8 cellular contexts compared by ENCODE assay signal in the genomic region with DNA sequence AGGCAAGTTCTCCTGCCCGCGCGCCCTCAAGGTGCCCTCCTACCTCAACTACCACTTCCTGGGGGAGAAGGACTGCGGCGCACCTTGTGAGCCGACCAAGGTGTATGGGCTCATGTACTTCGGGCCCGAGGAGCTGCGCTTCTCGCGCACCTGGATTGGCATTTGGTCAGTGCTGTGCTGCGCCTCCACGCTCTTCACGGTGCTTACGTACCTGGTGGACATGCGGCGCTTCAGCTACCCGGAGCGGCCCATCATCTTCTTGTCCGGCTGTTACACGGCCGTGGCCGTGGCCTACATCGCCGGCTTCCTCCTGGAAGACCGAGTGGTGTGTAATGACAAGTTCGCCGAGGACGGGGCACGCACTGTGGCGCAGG. TPM values are rescaled to one million over a fixed set of nuclear protein-coding genes. Genes with fewer than 3 reads are reported as not detected.
DNase-seq lines count a peak whose midpoint lies in the region; ATAC-seq and TF ChIP-seq lines count a peak whose summit lies in the region.

No MANE protein-coding gene starts in this region.

- H3K27ac ChIP-seq in OCI-LY3 (ENCODE audit: low read length) (no peak overlapping the region), esophagus muscularis mucosa (replicated peaks in 1 of 4) (peak overlapping the region; percentile 94 to 98 (median 96)), ovary (peak overlapping the region in 1 of 2 donors; percentile 97)

- no peak for TF ChIP-seq EP300 in esophagus muscularis mucosa (IDR thresholded peaks at IDR 0.05)
- TF ChIP-seq EP300 in ovary (IDR thresholded peaks at IDR 0.05), result no peak

- TF ChIP-seq POLR2A in esophagus muscularis mucosa (IDR thresholded peaks at IDR 0.05; ENCODE audit: low read depth) (no peak), ovary (IDR thresholded peaks at IDR 0.05) (no peak)

- ATAC-seq in activated naive CD4-positive, alpha-beta T cell treated with anti-CD3 and anti-CD28 coated beads, Interleukin-2, amount 50 U/mL, for 72 hours, result no peak

- no peaks in the 10 kb centered on the region for H3K79me2 ChIP-seq in OCI-LY3 (ENCODE audit: low read length)

- H3K4me1 ChIP-seq in OCI-LY3 (ENCODE audit: low read length) (peaks cover 9% of the 10 kb centered on the region; the same call in 1 of the 2 replicates), esophagus muscularis mucosa (peaks cover 14 to 39% (median 35%) of the 10 kb centered on the region in 4 donors), ovary (ENCODE audit: insufficient read depth) (peaks cover 9% of the 10 kb centered on the region)

- peak overlapping the region; percentile 82 for H3K4me2 ChIP-seq in OCI-LY3 (ENCODE audit: low read length)

- H3K9ac ChIP-seq in OCI-LY3 (ENCODE audit: low read length), result no peak overlapping the region

- intact Hi-C loops in esophagus muscularis mucosa (cut with DNase I) (no loop called here), ovary (cut with DNase I) (loop anchor here in 2 of 4 donors (10.0 kb wide), 1 partner anchor 181 kb away; no protein-coding TSS in a partner anchor)

- WGBS in esophagus muscularis mucosa, result 25% methylated on average over 8 of the region's 31 CpGs
- 9 to 12% (median 10%) methylated on average over 30 to 31 of the region's 31 CpGs for WGBS in ovary, 3 donors

- no peak overlapping the region for H3K27ac Mint-ChIP-seq in activated naive CD4-positive, alpha-beta T cell treated with anti-CD3 and anti-CD28 coated beads, Interleukin-2, amount 50 U/mL, for 72 hours

- H3K27me3 ChIP-seq in OCI-LY3 (ENCODE audit: low read depth, low read length), result peaks cover 29% of the 10 kb centered on the region
- H3K27me3 ChIP-seq in esophagus muscularis mucosa, result no peaks in the 10 kb centered on the region
- H3K27me3 ChIP-seq in ovary, result no peaks in the 10 kb centered on the region

- TF ChIP-seq CTCF in OCI-LY3 (IDR thresholded peaks at IDR 0.05; ENCODE audit: low read depth, low read length) (no peak), esophagus muscularis mucosa (IDR thresholded peaks at IDR 0.05) (no peak), ovary (IDR thresholded peaks at IDR 0.05) (no peak)

- H3K4me3 ChIP-seq in OCI-LY3 (ENCODE audit: low read length) (peak overlapping the region; percentile 95), esophagus muscularis mucosa (peak overlapping the region; percentile 72 to 88 (median 88)), ovary (peak overlapping the region; percentile 95)

- peaks cover 4 to 15% of the 10 kb centered on the region in 2 donors for H3K36me3 Mint-ChIP-seq in activated naive CD4-positive, alpha-beta T cell treated with anti-CD3 and anti-CD28 coated beads, Interleukin-2, amount 50 U/mL, for 72 hours

- H3K36me3 ChIP-seq in OCI-LY3 (replicated peaks; ENCODE audit: low read depth, low read length), result no peaks in the 10 kb centered on the region
- no peaks in the 10 kb centered on the region for H3K36me3 ChIP-seq in esophagus muscularis mucosa
- no peaks in the 10 kb centered on the region for H3K36me3 ChIP-seq in ovary

- H3K9me3 ChIP-seq in OCI-LY3 (ENCODE audit: insufficient read depth, low read length) (no peaks in the 10 kb centered on the region), esophagus muscularis mucosa (no peaks in the 10 kb centered on the region), ovary (no peaks in the 10 kb centered on the region)

- no peaks in the 10 kb centered on the region for H4K20me1 ChIP-seq in OCI-LY3 (ENCODE audit: insufficient read depth, low read length)

- H2AFZ ChIP-seq in OCI-LY3 (ENCODE audit: low read depth, low read length), result no peak overlapping the region

- no peaks in the 10 kb centered on the region for H3K9me3 Mint-ChIP-seq in activated naive CD4-positive, alpha-beta T cell treated with anti-CD3 and anti-CD28 coated beads, Interleukin-2, amount 50 U/mL, for 72 hours

- DNase-seq in DMS53 (lab: John Stamatoyannopoulos, UW) (peak; percentile 77), esophagus muscularis mucosa (ENCODE audit: extremely low spot score) (no peak), ovary (peak in 3 of 5 donors; percentile 24 to 52 (median 31)), medulla oblongata (ENCODE audit: extremely low spot score) (no peak), AG20443 (ENCODE audit: low spot score) (no peak)
- no peak for DNase-seq in activated CD8-positive, alpha-beta memory T cell treated with anti-CD3 and anti-CD28 coated beads, Interleukin-2, amount 50 U/mL, for 4 hours
- no peak for DNase-seq in activated naive CD4-positive, alpha-beta T cell treated with anti-CD3 and anti-CD28 coated beads, Interleukin-2, amount 50 U/mL, for 72 hours (ENCODE audit: low spot score in 2 of 2)

RNA-seq across cellular contexts. Expression of a gene that starts 1.4 kb away (rescaled TPM):
- 10 to 100 TPM; 12.0 to 22.2 (median 17.4) TPM for total RNA-seq in esophagus muscularis mucosa
- total RNA-seq in ovary, result 10 to 100 TPM; 11.8 to 33.6 (median 21.8) TPM
- polyA plus RNA-seq in ovary, result 10 to 100 TPM; 18.9 to 19.0 TPM
- total RNA-seq in activated naive CD4-positive, alpha-beta T cell treated with anti-CD3 and anti-CD28 coated beads, Interleukin-2, amount 50 U/mL, for 72 hours, result 1 to 10 TPM in 1 of 2 donors, under 1 TPM in 1; 0.52 to 2.3 TPM

Comparison
In these comparisons a context has a peak if more than half of its experiments do, and no peak if none do; other contexts are left out.
1. DNase-seq: peak in DMS53 (single experiment) and ovary (3 of 5); none in esophagus muscularis mucosa (single experiment), medulla oblongata (single experiment), AG20443 (single experiment), activated CD8-positive, alpha-beta memory T cell treated with anti-CD3 and anti-CD28 coated beads, Interleukin-2, amount 50 U/mL, for 4 hours (single experiment) and activated naive CD4-positive, alpha-beta T cell treated with anti-CD3 and anti-CD28 coated beads, Interleukin-2, amount 50 U/mL, for 72 hours (0 of 2).
2. Peak in every context shown above with its lines, with median percentiles within 50 percentile points of each other: H3K4me3 ChIP-seq.